In the genomic region with DNA sequence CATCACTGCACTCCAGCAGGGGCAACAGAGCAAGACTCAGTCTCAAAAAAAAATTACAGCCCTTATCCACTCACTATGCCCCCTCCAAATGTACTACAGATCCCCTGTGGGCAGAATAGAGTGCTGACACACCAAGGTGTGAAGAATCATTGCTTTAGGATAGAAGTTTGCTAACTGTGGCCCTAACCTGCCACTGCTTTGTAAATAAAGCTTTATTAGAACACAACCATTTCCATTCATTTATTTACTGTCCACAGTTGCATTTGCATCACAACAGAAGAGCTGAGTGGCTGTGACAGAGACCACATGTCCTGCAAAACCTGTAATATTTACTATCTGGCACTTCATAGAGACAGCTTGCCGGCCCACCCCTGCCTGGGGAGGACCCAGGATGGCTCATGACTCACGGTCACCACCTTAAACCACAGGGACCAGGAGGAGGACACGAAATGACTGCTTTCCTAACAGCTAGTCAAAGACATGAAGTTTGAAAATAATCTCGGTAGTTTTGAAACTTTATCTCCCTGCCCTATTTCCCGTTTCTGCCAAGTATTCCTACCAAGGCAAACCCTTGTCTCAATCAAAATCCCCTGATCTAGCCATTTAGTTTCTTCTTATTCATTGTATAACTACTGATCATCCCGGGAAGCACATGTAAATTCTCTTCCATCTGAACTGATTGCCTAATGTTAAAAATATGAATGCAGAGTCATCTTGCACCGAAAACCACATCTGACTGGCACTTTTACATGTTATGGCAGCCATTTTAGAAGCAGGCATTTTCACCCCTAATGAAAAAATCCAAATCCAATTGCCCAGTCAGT, we compare ENCODE assay signal across 1 cellular context.
TF ChIP-seq lines count a peak whose summit lies in the region.

No MANE protein-coding gene starts in this region.

TF ChIP-seq in IMR-90, 13 proteins besides CTCF, POLR2A, EP300 and RAD21:
- no peak for TF ChIP-seq RCOR1 (IDR thresholded peaks at IDR 0.05; ENCODE audit: insufficient replicate concordance, low read length)
- TF ChIP-seq ELK1 (IDR thresholded peaks at IDR 0.05; ENCODE audit: borderline replicate concordance, low read depth, low read length): no peak
- no peak for TF ChIP-seq FOS (IDR thresholded peaks at IDR 0.05; ENCODE audit: low read depth, low read length)
- no peak for TF ChIP-seq MAZ (IDR thresholded peaks at IDR 0.05; ENCODE audit: borderline replicate concordance, low read depth, low read length)
- TF ChIP-seq RFX5 (IDR thresholded peaks at IDR 0.05; ENCODE audit: low read depth, low read length): no peak
- no peak for TF ChIP-seq NFE2L2 (IDR thresholded peaks at IDR 0.05; ENCODE audit: low read depth, low read length)
- no peak for TF ChIP-seq MAFK (IDR thresholded peaks at IDR 0.05; ENCODE audit: low read depth, low read length)
- TF ChIP-seq BHLHE40 (IDR thresholded peaks at IDR 0.05; ENCODE audit: low read depth, low read length): no peak
- no peak for TF ChIP-seq CHD1 (IDR thresholded peaks at IDR 0.05; ENCODE audit: low read depth, low read length)
- TF ChIP-seq CEBPB (IDR thresholded peaks at IDR 0.05; ENCODE audit: low read depth, low read length): no peak
- no peak for TF ChIP-seq MXI1 (IDR thresholded peaks at IDR 0.05; ENCODE audit: borderline replicate concordance, low read depth, low read length)
- TF ChIP-seq SMC3 (IDR thresholded peaks at IDR 0.05; ENCODE audit: low read depth, low read length): no peak
- TF ChIP-seq USF2 (IDR thresholded peaks at IDR 0.05; ENCODE audit: low read depth, low read length): no peak
